ENCODE assay signal across 8 cellular contexts in the genomic region with DNA sequence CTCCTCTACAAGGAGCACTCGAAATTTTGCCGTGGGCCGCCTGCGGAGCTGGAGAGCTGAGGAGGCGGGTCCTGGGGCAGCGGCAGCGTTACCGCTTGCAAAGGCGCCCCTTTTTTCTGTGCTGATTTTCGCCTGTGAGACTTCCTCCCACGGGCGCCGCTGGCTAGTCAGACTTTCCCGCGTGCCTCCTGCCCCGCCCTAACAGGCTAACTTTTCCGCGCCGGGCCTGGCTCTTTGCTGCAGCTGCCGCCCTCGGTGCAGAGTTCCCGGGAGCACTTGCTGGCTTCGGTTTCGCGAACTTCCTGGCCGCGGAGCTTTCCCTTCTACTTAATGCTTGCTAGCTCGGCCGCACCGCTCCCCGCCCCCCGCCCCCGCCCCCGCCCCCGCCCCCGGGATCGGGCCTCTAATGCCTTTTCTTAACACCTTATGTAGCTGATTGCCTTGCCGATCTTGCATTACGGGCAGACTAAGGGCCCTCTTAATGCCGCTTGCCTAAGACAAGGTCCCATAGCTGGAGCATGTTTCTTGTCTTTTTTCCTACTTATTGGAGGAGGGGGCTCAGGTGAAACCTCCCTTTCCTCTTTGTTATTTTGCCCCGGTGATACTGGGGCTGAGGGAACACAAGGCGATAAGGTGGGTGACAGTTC. TPM values are rescaled to one million over a fixed set of nuclear protein-coding genes. Genes with fewer than 3 reads are reported as not detected.
DNase-seq lines count a peak whose midpoint lies in the region; ATAC-seq and TF ChIP-seq lines count a peak whose summit lies in the region.

No MANE protein-coding gene starts in this region.

- peaks cover 28 to 51% (median 49%) of the 10 kb centered on the region in 4 donors for H3K4me1 Mint-ChIP-seq in naive thymus-derived CD8-positive, alpha-beta T cell
- peaks cover 30% of the 10 kb centered on the region for H3K4me1 Mint-ChIP-seq in stimulated activated effector memory CD8-positive, alpha-beta T cell treated with anti-CD3 and anti-CD28 coated beads, Interleukin-12 subunit alpha, Interleukin-12 subunit beta, amount 100 ng/mL, for 72 hours

- ATAC-seq in naive thymus-derived CD8-positive, alpha-beta T cell, result peak; percentile 66 to 82
- ATAC-seq in stimulated activated effector memory CD8-positive, alpha-beta T cell treated with anti-CD3 and anti-CD28 coated beads, Interleukin-12 subunit alpha, Interleukin-12 subunit beta, amount 100 ng/mL, for 72 hours, result peak; percentile 78
- no peak for ATAC-seq in GM21825 (IDR thresholded peaks at IDR 0.05; ENCODE audit: unreplicated experiment)

- DNase-seq in GM03348 (ENCODE audit: low spot score) (peak; percentile 83), NCI-H82 treated with DMSO at 0.1 percent for 48 hours (lab: John Stamatoyannopoulos, UW; ENCODE audit: unreplicated experiment) (peak; percentile 48), activated T-helper 1 cell treated with Interleukin-2 at 50 U/mL for 16 hours (ENCODE audit: low read depth) (peak; percentile 36), fibroblast of pulmonary artery (ENCODE audit: low read depth) (peak; percentile 38), SHP77 (lab: John Stamatoyannopoulos, UW) (no peak)
- DNase-seq in naive thymus-derived CD8-positive, alpha-beta T cell, result peak in 9 of 10 donors; percentile 32 to 69 (median 41)
- DNase-seq in stimulated activated effector memory CD8-positive, alpha-beta T cell treated with anti-CD3 and anti-CD28 coated beads, Interleukin-12 subunit alpha, Interleukin-12 subunit beta, amount 100 ng/mL, for 72 hours (ENCODE audit: low spot score in 2 of 2), result peak; percentile 42 to 65

- POLR2A ChIA-PET in naive thymus-derived CD8-positive, alpha-beta T cell (lab: Charles Lee), result interaction anchor here (1.3 to 1.4 kb wide), 2 partner anchors 23 to 167 kb away, joined by 3 read pairs; a partner anchor contains a TSS

- peak overlapping the region; percentile 68 to 88 (median 80) for H3K4me3 Mint-ChIP-seq in naive thymus-derived CD8-positive, alpha-beta T cell
- peak overlapping the region; percentile 69 for H3K4me3 Mint-ChIP-seq in stimulated activated effector memory CD8-positive, alpha-beta T cell treated with anti-CD3 and anti-CD28 coated beads, Interleukin-12 subunit alpha, Interleukin-12 subunit beta, amount 100 ng/mL, for 72 hours

- H3K27ac Mint-ChIP-seq in naive thymus-derived CD8-positive, alpha-beta T cell, result peak overlapping the region in 4 of 10 donors; percentile 3 to 79 (median 38)
- peak overlapping the region; percentile 56 for H3K27ac Mint-ChIP-seq in stimulated activated effector memory CD8-positive, alpha-beta T cell treated with anti-CD3 and anti-CD28 coated beads, Interleukin-12 subunit alpha, Interleukin-12 subunit beta, amount 100 ng/mL, for 72 hours

- no peaks in the 10 kb centered on the region for H3K36me3 Mint-ChIP-seq in naive thymus-derived CD8-positive, alpha-beta T cell
- no peaks in the 10 kb centered on the region for H3K36me3 Mint-ChIP-seq in stimulated activated effector memory CD8-positive, alpha-beta T cell treated with anti-CD3 and anti-CD28 coated beads, Interleukin-12 subunit alpha, Interleukin-12 subunit beta, amount 100 ng/mL, for 72 hours

- H3K27me3 Mint-ChIP-seq in naive thymus-derived CD8-positive, alpha-beta T cell, result peaks cover 0 to 3% (median 2%) of the 10 kb centered on the region in 5 donors

- peak overlapping the region; percentile 42 for H3K4me3 ChIP-seq in fibroblast of pulmonary artery (replicated peaks; ENCODE audit: low read depth, low read length)

- TF ChIP-seq CTCF in fibroblast of pulmonary artery (IDR thresholded peaks at IDR 0.05; ENCODE audit: low read length, missing control alignments), result no peak

- peaks cover 0 to 3% (median 0%) of the 10 kb centered on the region in 9 donors for H3K9me3 Mint-ChIP-seq in naive thymus-derived CD8-positive, alpha-beta T cell
- H3K9me3 Mint-ChIP-seq in stimulated activated effector memory CD8-positive, alpha-beta T cell treated with anti-CD3 and anti-CD28 coated beads, Interleukin-12 subunit alpha, Interleukin-12 subunit beta, amount 100 ng/mL, for 72 hours, result no peaks in the 10 kb centered on the region

RNA-seq across cellular contexts. Expression of a gene that starts 37.9 kb away (rescaled TPM):
- total RNA-seq in naive thymus-derived CD8-positive, alpha-beta T cell, result under 1 TPM; 0.23 to 0.47 TPM
- 1 to 10 TPM in 1 of 3 donors, under 1 TPM in 2; 0.30 to 6.1 (median 0.42) TPM for polyA plus RNA-seq in naive thymus-derived CD8-positive, alpha-beta T cell

Comparison
In these comparisons a context has a peak if more than half of its experiments do, and no peak if none do; other contexts are left out.
1. DNase-seq: peak in GM03348 (single experiment), NCI-H82 treated with DMSO at 0.1 percent for 48 hours (single experiment), activated T-helper 1 cell treated with Interleukin-2 at 50 U/mL for 16 hours (single experiment), fibroblast of pulmonary artery (single experiment), naive thymus-derived CD8-positive, alpha-beta T cell (9 of 10) and stimulated activated effector memory CD8-positive, alpha-beta T cell treated with anti-CD3 and anti-CD28 coated beads, Interleukin-12 subunit alpha, Interleukin-12 subunit beta, amount 100 ng/mL, for 72 hours (2 of 2); none in SHP77 (0 of 2).